Comparison of ENCODE assay signal across 21 cellular contexts in the genomic region with DNA sequence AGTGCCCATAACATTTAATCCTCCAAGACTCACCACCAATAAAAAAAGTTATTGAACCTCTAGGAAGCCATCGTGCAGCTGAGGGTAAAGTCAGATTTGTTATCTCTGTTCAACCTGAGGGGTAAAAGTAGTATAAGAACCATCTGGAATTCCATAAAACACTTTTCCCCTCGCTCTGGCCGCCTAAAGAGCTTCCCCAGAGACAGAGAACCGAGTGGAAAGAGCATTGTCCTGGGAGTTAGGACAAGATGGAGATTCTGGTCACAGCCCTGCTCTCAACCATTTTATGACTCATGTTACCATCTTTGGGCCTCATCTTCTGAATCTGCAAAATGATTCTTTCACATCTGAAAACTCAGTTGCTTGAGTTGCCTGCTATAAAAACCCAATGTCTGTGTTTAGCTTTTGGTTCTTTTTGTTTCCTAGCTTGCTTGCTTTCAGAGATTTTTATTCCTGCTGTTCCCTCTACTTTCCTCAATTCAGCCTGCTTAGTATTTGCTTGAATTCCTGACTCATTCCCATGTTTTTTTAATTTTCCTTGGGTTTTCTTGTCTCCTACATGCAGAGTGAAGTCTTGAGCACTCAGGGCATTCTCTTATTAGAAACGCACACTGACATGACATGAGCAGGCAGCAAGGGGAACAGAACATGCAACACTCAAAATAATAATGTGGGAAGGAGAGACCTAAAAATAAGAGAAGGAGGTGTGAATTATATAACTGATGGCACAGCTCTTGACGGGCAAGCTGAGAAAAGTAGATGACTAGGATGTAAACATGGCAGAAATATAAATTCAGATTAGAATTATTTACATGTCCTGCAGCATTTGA. TPM values are rescaled to one million over a fixed set of nuclear protein-coding genes. Genes with fewer than 3 reads are reported as not detected.
DNase-seq lines count a peak whose midpoint lies in the region; ATAC-seq and TF ChIP-seq lines count a peak whose summit lies in the region.
"Had no signal": no experiment of that assay in that cellular context is flagged by ENCODE, and none has a peak within 500 bp of the region (broad histone marks: within the 10 kb centered on the region; RNA-seq: fewer than 3 reads in every experiment).

No MANE protein-coding gene starts in this region.

- POLR2A ChIA-PET in MCF 10A (lab: Yijun Ruan, JAX): interaction anchor here (0.6 to 1.3 kb wide), 6 partner anchors 11 to 1050 kb away, joined by 3 to 5 read pairs (median 4); no protein-coding TSS in a partner anchor

- intact Hi-C loops in MCF 10A (cut with micrococcal nuclease): no loop called here
- intact Hi-C loops in breast epithelium (cut with DNase I; ENCODE audit: low total_unique reads): loop anchor here (5.0 kb wide), 1 partner anchor 314 kb away; no protein-coding TSS in a partner anchor

- no peak overlapping the region for H3K27ac Mint-ChIP-seq in MCF 10A (ENCODE audit: low read depth, unreplicated experiment)
- no peak overlapping the region for H3K27ac Mint-ChIP-seq in nephron
- H3K27ac Mint-ChIP-seq in endodermal cell: no peak overlapping the region

- no peak for TF ChIP-seq POLR2A in breast epithelium (IDR thresholded peaks at IDR 0.05)

- H3K4me3 Mint-ChIP-seq in MCF 10A (ENCODE audit: unreplicated experiment) (no peak overlapping the region), nephron (peak overlapping the region; percentile 2 to 86 (median 37)), endodermal cell (no peak overlapping the region)

- CTCF ChIA-PET in MCF 10A (lab: Yijun Ruan, JAX): interaction anchor here (0.5 to 1.4 kb wide), 4 partner anchors 32 to 189 kb away, joined by 3 to 5 read pairs (median 4); no protein-coding TSS in a partner anchor

- no TSS peak for BruUV-seq in MCF 10A (replicated peaks; lab: Mats Ljungman, UMichigan)

- H3K9me3 Mint-ChIP-seq in MCF 10A (ENCODE audit: unreplicated experiment) (no peaks in the 10 kb centered on the region), nephron (peaks cover 10% of the 10 kb centered on the region), endodermal cell (peaks cover 9% of the 10 kb centered on the region)

- H3K27ac ChIP-seq in breast epithelium (no peak overlapping the region), endodermal cell (ENCODE audit: low read depth, low read length) (no peak overlapping the region)
- H3K27ac ChIP-seq: BLaER1, psoas muscle had no signal

- H3K36me3 ChIP-seq in breast epithelium (no peaks in the 10 kb centered on the region), endodermal cell (ENCODE audit: control insufficient read depth, insufficient read depth, low read length) (no peaks in the 10 kb centered on the region)
- H3K36me3 ChIP-seq: BLaER1 had no signal

- in situ Hi-C loops in KBM-7 (cut with MboI; ENCODE audit: low pct_unique_long_range_greater_than_20kb, low sequenced_read_pairs): no loop called here

- 85 to 87% methylated on average over 4 to 6 of the region's 6 CpGs for WGBS in endodermal cell (ENCODE audit: insufficient coverage in 1 of 2, insufficient read length in 1 of 2), 2 experiments

- no peaks in the 10 kb centered on the region for H3K27me3 Mint-ChIP-seq in MCF 10A (ENCODE audit: insufficient read depth, unreplicated experiment)
- H3K27me3 Mint-ChIP-seq in nephron (ENCODE audit: low read depth): peaks cover 23% of the 10 kb centered on the region
- H3K27me3 Mint-ChIP-seq in endodermal cell (ENCODE audit: insufficient read depth): peaks cover 26% of the 10 kb centered on the region

- H3K36me3 Mint-ChIP-seq in MCF 10A (ENCODE audit: insufficient read depth, unreplicated experiment) (no peaks in the 10 kb centered on the region), nephron (ENCODE audit: low read depth) (no peaks in the 10 kb centered on the region), endodermal cell (ENCODE audit: low read depth) (no peaks in the 10 kb centered on the region)

- H3K9ac ChIP-seq in endodermal cell (ENCODE audit: extremely low read depth, low read length, poor library complexity, severe bottlenecking): no peak overlapping the region
- H3K9ac ChIP-seq: BLaER1 had no signal

- TF ChIP-seq CTCF in MCF 10A (IDR thresholded peaks at IDR 0.05; ENCODE audit: unreplicated experiment): no peak
- TF ChIP-seq CTCF in breast epithelium (IDR thresholded peaks at IDR 0.05): no peak
- no peak for TF ChIP-seq CTCF in nephron (IDR thresholded peaks at IDR 0.05; ENCODE audit: unreplicated experiment in 3 of 3)
- TF ChIP-seq CTCF in endodermal cell (conservative IDR thresholded peaks at IDR 0.05): no peak

- H3K4me1 Mint-ChIP-seq in MCF 10A (ENCODE audit: insufficient read depth, unreplicated experiment) (peaks cover 5% of the 10 kb centered on the region), nephron (peaks cover 5% of the 10 kb centered on the region), endodermal cell (peaks cover 10% of the 10 kb centered on the region)

- H3K4me3 ChIP-seq in breast epithelium: no peak overlapping the region
- no peak overlapping the region for H3K4me3 ChIP-seq in endodermal cell (ENCODE audit: low read length)
- H3K4me3 ChIP-seq: psoas muscle had no signal

- DNase-seq in MCF 10A (ENCODE audit: unreplicated experiment): peak; percentile 7
- DNase-seq in breast epithelium (ENCODE audit: low spot score in 2 of 2): no peak
- peak; percentile 7 for DNase-seq in dermis blood vessel endothelial cell
- no peak for DNase-seq in stimulated activated CD8-positive, alpha-beta memory T cell treated with anti-CD3 and anti-CD28 coated beads, Interleukin-4, amount 100 ng/mL, for 48 hours
- DNase-seq in endodermal cell: no peak
- no peak for DNase-seq in KBM-7
- DNase-seq: activated CD4-positive, alpha-beta T cell treated with anti-CD3 and anti-CD28 coated beads, Interleukin-2, amount 50 U/mL, for 1 hour; activated naive CD4-positive, alpha-beta T cell treated with Interleukin-2 at 50 U/mL for 16 hours; cortex of kidney; MM.1S; NCI-H2029 treated with DMSO at 0.1 percent for 48 hours; psoas muscle; stimulated activated CD4-positive, alpha-beta T cell treated with anti-CD3 and anti-CD28 coated beads, Interleukin-4, amount 100 ng/mL, for 24 hours; substantia nigra had no signal

- no peak for ATAC-seq in GM19351 (IDR thresholded peaks at IDR 0.05; ENCODE audit: unreplicated experiment)
- ATAC-seq: esophagus mucosa, psoas muscle, Right ventricle myocardium inferior had no signal

- H3K4me1 ChIP-seq in breast epithelium (no peaks in the 10 kb centered on the region), endodermal cell (ENCODE audit: control insufficient read depth, insufficient read depth, low read length) (no peaks in the 10 kb centered on the region)
- H3K4me1 ChIP-seq: psoas muscle had no signal

- H3K9me3 ChIP-seq in breast epithelium (no peaks in the 10 kb centered on the region), endodermal cell (ENCODE audit: control insufficient read depth, low read length) (no peaks in the 10 kb centered on the region)
- H3K9me3 ChIP-seq: psoas muscle had no signal

- H3K27me3 ChIP-seq in breast epithelium (no peaks in the 10 kb centered on the region), endodermal cell (ENCODE audit: control insufficient read depth, insufficient read depth, low read length, poor library complexity, severe bottlenecking) (peaks cover 32% of the 10 kb centered on the region)

RNA-seq across cellular contexts. Expression of gene EPHX4, which starts 1.7 kb away (rescaled TPM):
- total RNA-seq in MCF 10A (2022) (1.4 and 1.7 TPM in 2 replicates), breast epithelium (1 to 10 TPM in 1 of 3 donors, under 1 TPM in 1, not detected in 1; 0.33 to 2.6 TPM), dermis blood vessel endothelial cell (8.9 and 13.4 TPM in 2 replicates), endodermal cell (under 1 TPM; 0.40 to 0.73 TPM)
- polyA plus RNA-seq in endodermal cell (2013, experiment 1 of 2): 0.93 TPM
- 0.99 TPM for polyA plus RNA-seq in endodermal cell (2013, experiment 2 of 2)
- total RNA-seq: Right ventricle myocardium inferior, smooth muscle cell had no signal

RNA-seq across cellular contexts. Expression of gene SETSIP, which starts 43.7 kb away (rescaled TPM):
- not detected in 2 replicates for total RNA-seq in MCF 10A (2022)
- total RNA-seq in breast epithelium: not detected
- not detected in 2 replicates for total RNA-seq in dermis blood vessel endothelial cell
- total RNA-seq in endodermal cell: under 1 TPM in 1 of 2 donors, not detected in 1; 0.37 TPM
- polyA plus RNA-seq in endodermal cell (2013, experiment 1 of 2): 0.36 TPM
- not detected for polyA plus RNA-seq in endodermal cell (2013, experiment 2 of 2)
- total RNA-seq: esophagus mucosa, psoas muscle, Right ventricle myocardium inferior, smooth muscle cell had no signal
- polyA plus RNA-seq: liver, psoas muscle, smooth muscle cell had no signal

RNA-seq across cellular contexts. Expression of gene BTBD8, which starts 48.6 kb away (rescaled TPM):
- total RNA-seq in MCF 10A (2022) (1.8 and 2.2 TPM in 2 replicates), breast epithelium (10 to 100 TPM in 1 of 3 donors, 1 to 10 TPM in 2; 7.2 to 12.6 (median 7.5) TPM), dermis blood vessel endothelial cell (2.7 and 6.1 TPM in 2 replicates), endodermal cell (1 to 10 TPM; 6.8 to 8.1 TPM)
- polyA plus RNA-seq in endodermal cell (2013, experiment 1 of 2): 3.9 TPM
- polyA plus RNA-seq in endodermal cell (2013, experiment 2 of 2): 3.3 TPM

Comparison
In these comparisons a context has a peak if more than half of its experiments do, and no peak if none do; other contexts are left out.
1. DNase-seq: peak in MCF 10A (single experiment) and dermis blood vessel endothelial cell (single experiment); none in breast epithelium (0 of 2), stimulated activated CD8-positive, alpha-beta memory T cell treated with anti-CD3 and anti-CD28 coated beads, Interleukin-4, amount 100 ng/mL, for 48 hours (single experiment), endodermal cell (single experiment) and KBM-7 (single experiment).
2. H3K4me3 Mint-ChIP-seq: peak in nephron (3 of 3); none in MCF 10A (single experiment) and endodermal cell (single experiment).